Comparison of ENCODE assay signal across 23 cellular contexts in genomic region chr2:18379869-18380268, GRCh38.
"Had no signal": no experiment of that assay in that cellular context is flagged by ENCODE, and none has a peak within 500 bp of the region (broad histone marks: within the 10 kb centered on the region; RNA-seq: fewer than 3 reads in every experiment).

No MANE protein-coding gene starts in this region.

- ATAC-seq: activated CD8-positive, alpha-beta T cell treated with anti-CD3 and anti-CD28 coated beads, Interleukin-2, amount 10 ng/mL, durations not matched to agents 7 days and 5 days; activated naive CD8-positive, alpha-beta T cell treated with anti-CD3 and anti-CD28 coated beads, Interleukin-2, amount 50 U/mL, for 24 hours; heart right ventricle; lower lobe of right lung had no signal

- H3K27me3 ChIP-seq: right atrium auricular region, upper lobe of left lung had no signal

- FAIRE-seq: endometrium, keratinocyte, TTC549 had no signal

- H3K36me3 ChIP-seq: heart right ventricle, lower lobe of right lung, prostate gland, right atrium auricular region, upper lobe of left lung had no signal

- H3K36me3 Mint-ChIP-seq: naive B cell had no signal

- H3K27ac Mint-ChIP-seq: activated CD8-positive, alpha-beta T cell treated with anti-CD3 and anti-CD28 coated beads, Interleukin-2, amount 10 ng/mL, durations not matched to agents 7 days and 5 days; activated naive CD8-positive, alpha-beta T cell treated with anti-CD3 and anti-CD28 coated beads, Interleukin-2, amount 50 U/mL, for 24 hours; activated T-helper 1 cell treated with anti-CD3 and anti-CD28 coated beads, Interleukin-12 subunit alpha, Interleukin-12 subunit beta, Interleukin-2, Interleukin-4 antibody, amounts not matched to agents 30 ng/mL and 10 ng/mL and 1 ng/mL, durations not matched to agents 14 hours and 24 hours and 36 hours; dendritic cell treated with granulocyte-macrophage colony-stimulating factor and Interleukin-4, amounts not matched to agents 40 ng/mL and 50 ng/mL, for 4 days; naive B cell; T-helper 2 cell treated with Interferon-gamma antibody and Interleukin-4, amounts not matched to agents 5 μg/mL and 100 μg/mL, for 36 hours had no signal

- H3K4me1 Mint-ChIP-seq: activated naive CD8-positive, alpha-beta T cell treated with anti-CD3 and anti-CD28 coated beads, Interleukin-2, amount 50 U/mL, for 24 hours; neural crest cell had no signal

- H3K27me3 Mint-ChIP-seq: dendritic cell treated with granulocyte-macrophage colony-stimulating factor and Interleukin-4, amounts not matched to agents 40 ng/mL and 50 ng/mL, for 4 days had no signal

- H3K9me3 Mint-ChIP-seq: activated naive CD8-positive, alpha-beta T cell treated with anti-CD3 and anti-CD28 coated beads, Interleukin-2, amount 50 U/mL, for 24 hours; activated T-helper 1 cell treated with anti-CD3 and anti-CD28 coated beads, Interleukin-12 subunit alpha, Interleukin-12 subunit beta, Interleukin-2, Interleukin-4 antibody, amounts not matched to agents 30 ng/mL and 10 ng/mL and 1 ng/mL, durations not matched to agents 14 hours and 24 hours and 36 hours; dendritic cell treated with granulocyte-macrophage colony-stimulating factor and Interleukin-4, amounts not matched to agents 40 ng/mL and 50 ng/mL, for 4 days; naive B cell; neural crest cell; T-helper 2 cell treated with Interferon-gamma antibody and Interleukin-4, amounts not matched to agents 5 μg/mL and 100 μg/mL, for 36 hours had no signal

- H3K4me3 Mint-ChIP-seq: activated CD8-positive, alpha-beta T cell treated with anti-CD3 and anti-CD28 coated beads, Interleukin-2, amount 10 ng/mL, durations not matched to agents 7 days and 5 days; activated naive CD8-positive, alpha-beta T cell treated with anti-CD3 and anti-CD28 coated beads, Interleukin-2, amount 50 U/mL, for 24 hours; activated T-helper 1 cell treated with anti-CD3 and anti-CD28 coated beads, Interleukin-12 subunit alpha, Interleukin-12 subunit beta, Interleukin-2, Interleukin-4 antibody, amounts not matched to agents 30 ng/mL and 10 ng/mL and 1 ng/mL, durations not matched to agents 14 hours and 24 hours and 36 hours; dendritic cell treated with granulocyte-macrophage colony-stimulating factor and Interleukin-4, amounts not matched to agents 40 ng/mL and 50 ng/mL, for 4 days; naive B cell; neural crest cell; T-helper 2 cell treated with Interferon-gamma antibody and Interleukin-4, amounts not matched to agents 5 μg/mL and 100 μg/mL, for 36 hours had no signal

- H3K27ac ChIP-seq: heart right ventricle, lower lobe of right lung, prostate gland, right atrium auricular region, upper lobe of left lung had no signal

- H3K4me1 ChIP-seq: heart right ventricle, lower lobe of right lung, prostate gland, right atrium auricular region had no signal

- H3K4me3 ChIP-seq: heart right ventricle, lower lobe of right lung, prostate gland, right atrium auricular region, upper lobe of left lung had no signal

- DNase-seq: activated CD4-positive, alpha-beta T cell treated with anti-CD3 and anti-CD28 coated beads for 1 hour; activated CD4-positive, alpha-beta T cell treated with anti-CD3 and anti-CD28 coated beads, Interleukin-2, amount 50 U/mL, for 1 hour; activated CD8-positive, alpha-beta T cell treated with anti-CD3 and anti-CD28 coated beads, Interleukin-2, amount 10 ng/mL, durations not matched to agents 7 days and 5 days; activated gamma-delta T cell; activated naive CD4-positive, alpha-beta T cell treated with anti-CD3 and anti-CD28 coated beads, Interleukin-2, amount 50 U/mL, for 16 hours; activated naive CD8-positive, alpha-beta T cell treated with anti-CD3 and anti-CD28 coated beads, Interleukin-2, amount 50 U/mL, for 24 hours; caudate nucleus; effector CD4-positive, alpha-beta T cell; heart right ventricle; lower lobe of right lung; naive B cell; stimulated activated CD4-positive, alpha-beta T cell treated with anti-CD3 and anti-CD28 coated beads, Interleukin-4, amount 100 ng/mL, for 24 hours; stimulated activated naive CD4-positive, alpha-beta T cell treated with Interleukin-2 at 50 U/mL for 16 hours; upper lobe of left lung had no signal
